In the genomic region with DNA sequence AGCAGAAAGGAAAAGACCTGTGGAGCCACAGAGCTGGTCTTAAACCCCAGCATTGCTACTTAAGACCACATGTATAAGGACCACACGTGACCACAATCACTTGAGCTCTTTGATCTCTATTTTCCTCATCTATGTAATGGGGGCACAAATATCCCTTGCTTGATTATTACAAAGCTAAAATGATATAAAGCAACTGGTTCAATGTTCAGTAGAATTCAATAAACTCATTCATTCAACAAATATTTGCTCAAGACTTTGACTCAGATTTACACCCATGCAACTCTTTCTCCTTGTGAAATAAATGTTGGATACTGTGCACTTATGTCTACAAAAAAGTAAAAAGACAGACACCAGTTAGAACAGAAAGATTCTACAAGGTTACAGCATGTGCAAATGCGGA, we compare ENCODE assay signal across 2 cellular contexts.
TF ChIP-seq lines count a peak whose summit lies in the region.

No MANE protein-coding gene starts in this region.

TF ChIP-seq in K562, 482 proteins besides CTCF, POLR2A, EP300 and RAD21:
- TF ChIP-seq ZC3H8 (IDR thresholded peaks at IDR 0.05) (no peak), RBM25 (IDR thresholded peaks at IDR 0.05; ENCODE audit: low read depth, low read length, severe bottlenecking) (peak; percentile 75), PRPF4 (IDR thresholded peaks at IDR 0.05; ENCODE audit: insufficient read depth, low read depth, low read length, poor library complexity, severe bottlenecking) (no peak), LEF1 (IDR thresholded peaks at IDR 0.05) (peak; percentile 56; the same call in 1 of the 2 replicates), BCOR (IDR thresholded peaks at IDR 0.05) (peak; percentile 31; the same call in 1 of the 2 replicates), ADNP (tag; IDR thresholded peaks at IDR 0.05) (0 out of 2 replicates have a peak, but pooled peaks have one; percentile 27)
- TF ChIP-seq, protein P1, sequence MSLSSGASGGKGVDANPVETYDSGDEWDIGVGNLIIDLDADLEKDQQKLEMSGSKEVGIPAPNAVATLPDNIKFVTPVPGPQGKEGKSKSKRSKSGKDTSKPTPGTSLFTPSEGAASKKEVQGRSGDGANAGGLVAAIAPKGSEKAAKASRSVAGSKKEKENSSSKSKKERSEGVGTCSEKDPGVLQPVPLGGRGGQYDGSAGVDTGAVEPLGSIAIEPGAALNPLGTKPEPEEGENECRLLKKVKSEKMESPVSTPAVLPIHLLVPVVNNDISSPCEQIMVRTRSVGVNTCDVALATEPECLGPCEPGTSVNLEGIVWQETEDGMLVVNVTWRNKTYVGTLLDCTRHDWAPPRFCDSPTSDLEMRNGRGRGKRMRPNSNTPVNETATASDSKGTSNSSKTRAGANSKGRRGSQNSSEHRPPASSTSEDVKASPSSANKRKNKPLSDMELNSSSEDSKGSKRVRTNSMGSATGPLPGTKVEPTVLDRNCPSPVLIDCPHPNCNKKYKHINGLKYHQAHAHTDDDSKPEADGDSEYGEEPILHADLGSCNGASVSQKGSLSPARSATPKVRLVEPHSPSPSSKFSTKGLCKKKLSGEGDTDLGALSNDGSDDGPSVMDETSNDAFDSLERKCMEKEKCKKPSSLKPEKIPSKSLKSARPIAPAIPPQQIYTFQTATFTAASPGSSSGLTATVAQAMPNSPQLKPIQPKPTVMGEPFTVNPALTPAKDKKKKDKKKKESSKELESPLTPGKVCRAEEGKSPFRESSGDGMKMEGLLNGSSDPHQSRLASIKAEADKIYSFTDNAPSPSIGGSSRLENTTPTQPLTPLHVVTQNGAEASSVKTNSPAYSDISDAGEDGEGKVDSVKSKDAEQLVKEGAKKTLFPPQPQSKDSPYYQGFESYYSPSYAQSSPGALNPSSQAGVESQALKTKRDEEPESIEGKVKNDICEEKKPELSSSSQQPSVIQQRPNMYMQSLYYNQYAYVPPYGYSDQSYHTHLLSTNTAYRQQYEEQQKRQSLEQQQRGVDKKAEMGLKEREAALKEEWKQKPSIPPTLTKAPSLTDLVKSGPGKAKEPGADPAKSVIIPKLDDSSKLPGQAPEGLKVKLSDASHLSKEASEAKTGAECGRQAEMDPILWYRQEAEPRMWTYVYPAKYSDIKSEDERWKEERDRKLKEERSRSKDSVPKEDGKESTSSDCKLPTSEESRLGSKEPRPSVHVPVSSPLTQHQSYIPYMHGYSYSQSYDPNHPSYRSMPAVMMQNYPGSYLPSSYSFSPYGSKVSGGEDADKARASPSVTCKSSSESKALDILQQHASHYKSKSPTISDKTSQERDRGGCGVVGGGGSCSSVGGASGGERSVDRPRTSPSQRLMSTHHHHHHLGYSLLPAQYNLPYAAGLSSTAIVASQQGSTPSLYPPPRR (CRISPR knock-in tag; IDR thresholded peaks at IDR 0.05; ENCODE audit: borderline replicate concordance) = no peak
- TF ChIP-seq, protein P2, sequence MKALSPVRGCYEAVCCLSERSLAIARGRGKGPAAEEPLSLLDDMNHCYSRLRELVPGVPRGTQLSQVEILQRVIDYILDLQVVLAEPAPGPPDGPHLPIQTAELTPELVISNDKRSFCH (CRISPR knock-in tag; IDR thresholded peaks at IDR 0.05) = no peak
- TF ChIP-seq, protein P2 (tag; IDR thresholded peaks at IDR 0.05) = no peak
- TF ChIP-seq, protein P3, sequence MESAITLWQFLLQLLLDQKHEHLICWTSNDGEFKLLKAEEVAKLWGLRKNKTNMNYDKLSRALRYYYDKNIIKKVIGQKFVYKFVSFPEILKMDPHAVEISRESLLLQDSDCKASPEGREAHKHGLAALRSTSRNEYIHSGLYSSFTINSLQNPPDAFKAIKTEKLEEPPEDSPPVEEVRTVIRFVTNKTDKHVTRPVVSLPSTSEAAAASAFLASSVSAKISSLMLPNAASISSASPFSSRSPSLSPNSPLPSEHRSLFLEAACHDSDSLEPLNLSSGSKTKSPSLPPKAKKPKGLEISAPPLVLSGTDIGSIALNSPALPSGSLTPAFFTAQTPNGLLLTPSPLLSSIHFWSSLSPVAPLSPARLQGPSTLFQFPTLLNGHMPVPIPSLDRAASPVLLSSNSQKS (CRISPR knock-in tag; IDR thresholded peaks at IDR 0.05) = no peak

TF ChIP-seq in HepG2, 621 proteins besides CTCF, POLR2A, EP300 and RAD21:
- TF ChIP-seq ZMYM3 (CRISPR knock-in tag; IDR thresholded peaks at IDR 0.05) (peak; percentile 87), ZNF24 (IDR thresholded peaks at IDR 0.05) (peak; percentile 90), ZNF749 (CRISPR knock-in tag; IDR thresholded peaks at IDR 0.05; ENCODE audit: borderline replicate concordance) (no peak), GATAD2A (CRISPR knock-in tag; IDR thresholded peaks at IDR 0.05) (no peak), IKZF1 (IDR thresholded peaks at IDR 0.05) (no peak), ADNP (CRISPR knock-in tag; IDR thresholded peaks at IDR 0.05) (peak; percentile 70; the same call in 1 of the 2 replicates), KDM1A (CRISPR knock-in tag; IDR thresholded peaks at IDR 0.05) (peak; percentile 90; the same call in 1 of the 2 replicates), NKX3-1 (CRISPR knock-in tag; IDR thresholded peaks at IDR 0.05) (no peak), ZNF629 (CRISPR knock-in tag; conservative IDR thresholded peaks at IDR 0.05) (peak; percentile 97), SUZ12 (IDR thresholded peaks at IDR 0.05; ENCODE audit: low read depth, low read length) (no peak), ZBTB42 (CRISPR knock-in tag; IDR thresholded peaks at IDR 0.05) (no peak), CHD4 (IDR thresholded peaks at IDR 0.05; ENCODE audit: borderline replicate concordance, low read length) (peak; percentile 47; the same call in 1 of the 2 replicates), NFRKB (IDR thresholded peaks at IDR 0.05) (no peak), ZSCAN30 (CRISPR knock-in tag; IDR thresholded peaks at IDR 0.05) (0 out of 2 replicates have a peak, but pooled peaks have one; percentile 48), ZBTB1 (CRISPR knock-in tag; IDR thresholded peaks at IDR 0.05; ENCODE audit: borderline replicate concordance) (no peak), SP1 (IDR thresholded peaks at IDR 0.05) (no peak), SP1 (CRISPR knock-in tag; IDR thresholded peaks at IDR 0.05) (no peak), RCOR2 (CRISPR knock-in tag; IDR thresholded peaks at IDR 0.05) (peak; percentile 57; the same call in 1 of the 2 replicates), CEBPB (IDR thresholded peaks at IDR 0.05; ENCODE audit: borderline replicate concordance, low read depth, low read length) (no peak; the same call in 1 of the 2 replicates), AKAP8 (CRISPR knock-in tag; IDR thresholded peaks at IDR 0.05) (no peak)
- TF ChIP-seq, protein P4, sequence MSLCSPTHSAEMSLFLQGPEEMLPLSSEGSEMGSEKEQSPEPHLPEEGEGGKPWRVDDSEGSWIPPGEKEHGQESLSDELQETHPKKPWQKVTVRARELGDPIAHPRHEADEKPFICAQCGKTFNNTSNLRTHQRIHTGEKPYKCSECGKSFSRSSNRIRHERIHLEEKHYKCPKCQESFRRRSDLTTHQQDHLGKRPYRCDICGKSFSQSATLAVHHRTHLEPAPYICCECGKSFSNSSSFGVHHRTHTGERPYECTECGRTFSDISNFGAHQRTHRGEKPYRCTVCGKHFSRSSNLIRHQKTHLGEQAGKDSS (CRISPR knock-in tag; IDR thresholded peaks at IDR 0.05; ENCODE audit: borderline replicate concordance, low read depth) = no peak
- TF ChIP-seq, protein P5, sequence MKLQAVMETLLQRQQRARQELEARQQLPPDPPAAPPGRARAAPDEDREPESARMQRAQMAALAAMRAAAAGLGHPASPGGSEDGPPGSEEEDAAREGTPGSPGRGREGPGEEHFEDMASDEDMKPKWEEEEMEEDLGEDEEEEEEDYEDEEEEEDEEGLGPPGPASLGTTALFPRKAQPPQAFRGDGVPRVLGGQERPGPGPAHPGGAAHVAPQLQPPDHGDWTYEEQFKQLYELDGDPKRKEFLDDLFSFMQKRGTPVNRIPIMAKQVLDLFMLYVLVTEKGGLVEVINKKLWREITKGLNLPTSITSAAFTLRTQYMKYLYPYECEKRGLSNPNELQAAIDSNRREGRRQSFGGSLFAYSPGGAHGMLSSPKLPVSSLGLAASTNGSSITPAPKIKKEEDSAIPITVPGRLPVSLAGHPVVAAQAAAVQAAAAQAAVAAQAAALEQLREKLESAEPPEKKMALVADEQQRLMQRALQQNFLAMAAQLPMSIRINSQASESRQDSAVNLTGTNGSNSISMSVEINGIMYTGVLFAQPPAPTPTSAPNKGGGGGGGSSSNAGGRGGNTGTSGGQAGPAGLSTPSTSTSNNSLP (IDR thresholded peaks at IDR 0.05; ENCODE audit: low read depth, low read length) = 0 out of 2 replicates have a peak, but pooled peaks have one; percentile 19
- TF ChIP-seq, protein P6, sequence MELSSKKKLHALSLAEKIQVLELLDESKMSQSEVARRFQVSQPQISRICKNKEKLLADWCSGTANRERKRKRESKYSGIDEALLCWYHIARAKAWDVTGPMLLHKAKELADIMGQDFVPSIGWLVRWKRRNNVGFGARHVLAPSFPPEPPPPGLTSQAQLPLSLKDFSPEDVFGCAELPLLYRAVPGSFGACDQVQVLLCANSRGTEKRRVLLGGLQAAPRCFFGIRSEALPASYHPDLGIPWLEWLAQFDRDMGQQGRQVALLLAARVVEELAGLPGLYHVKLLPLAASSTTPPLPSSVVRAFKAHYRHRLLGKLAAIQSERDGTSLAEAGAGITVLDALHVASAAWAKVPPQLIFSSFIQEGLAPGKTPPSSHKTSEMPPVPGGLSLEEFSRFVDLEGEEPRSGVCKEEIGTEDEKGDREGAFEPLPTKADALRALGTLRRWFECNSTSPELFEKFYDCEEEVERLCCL (CRISPR knock-in tag; IDR thresholded peaks at IDR 0.05; ENCODE audit: borderline replicate concordance) = no peak
- TF ChIP-seq, protein P7, sequence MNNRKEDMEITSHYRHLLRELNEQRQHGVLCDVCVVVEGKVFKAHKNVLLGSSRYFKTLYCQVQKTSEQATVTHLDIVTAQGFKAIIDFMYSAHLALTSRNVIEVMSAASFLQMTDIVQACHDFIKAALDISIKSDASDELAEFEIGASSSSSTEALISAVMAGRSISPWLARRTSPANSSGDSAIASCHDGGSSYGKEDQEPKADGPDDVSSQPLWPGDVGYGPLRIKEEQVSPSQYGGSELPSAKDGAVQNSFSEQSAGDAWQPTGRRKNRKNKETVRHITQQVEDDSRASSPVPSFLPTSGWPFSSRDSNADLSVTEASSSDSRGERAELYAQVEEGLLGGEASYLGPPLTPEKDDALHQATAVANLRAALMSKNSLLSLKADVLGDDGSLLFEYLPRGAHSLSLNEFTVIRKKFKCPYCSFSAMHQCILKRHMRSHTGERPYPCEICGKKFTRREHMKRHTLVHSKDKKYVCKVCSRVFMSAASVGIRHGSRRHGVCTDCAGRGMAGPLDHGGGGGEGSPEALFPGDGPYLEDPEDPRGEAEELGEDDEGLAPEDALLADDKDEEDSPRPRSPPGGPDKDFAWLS (CRISPR knock-in tag; IDR thresholded peaks at IDR 0.05; ENCODE audit: borderline replicate concordance) = no peak
- TF ChIP-seq, protein P8, sequence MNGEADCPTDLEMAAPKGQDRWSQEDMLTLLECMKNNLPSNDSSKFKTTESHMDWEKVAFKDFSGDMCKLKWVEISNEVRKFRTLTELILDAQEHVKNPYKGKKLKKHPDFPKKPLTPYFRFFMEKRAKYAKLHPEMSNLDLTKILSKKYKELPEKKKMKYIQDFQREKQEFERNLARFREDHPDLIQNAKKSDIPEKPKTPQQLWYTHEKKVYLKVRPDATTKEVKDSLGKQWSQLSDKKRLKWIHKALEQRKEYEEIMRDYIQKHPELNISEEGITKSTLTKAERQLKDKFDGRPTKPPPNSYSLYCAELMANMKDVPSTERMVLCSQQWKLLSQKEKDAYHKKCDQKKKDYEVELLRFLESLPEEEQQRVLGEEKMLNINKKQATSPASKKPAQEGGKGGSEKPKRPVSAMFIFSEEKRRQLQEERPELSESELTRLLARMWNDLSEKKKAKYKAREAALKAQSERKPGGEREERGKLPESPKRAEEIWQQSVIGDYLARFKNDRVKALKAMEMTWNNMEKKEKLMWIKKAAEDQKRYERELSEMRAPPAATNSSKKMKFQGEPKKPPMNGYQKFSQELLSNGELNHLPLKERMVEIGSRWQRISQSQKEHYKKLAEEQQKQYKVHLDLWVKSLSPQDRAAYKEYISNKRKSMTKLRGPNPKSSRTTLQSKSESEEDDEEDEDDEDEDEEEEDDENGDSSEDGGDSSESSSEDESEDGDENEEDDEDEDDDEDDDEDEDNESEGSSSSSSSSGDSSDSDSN (CRISPR knock-in tag; IDR thresholded peaks at IDR 0.05) = no peak
